Comparison of ENCODE assay signal across 10 cellular contexts in genomic region chr5:149497357-149497756, GRCh38. TPM values are rescaled to one million over a fixed set of nuclear protein-coding genes. Genes with fewer than 3 reads are reported as not detected.
DNase-seq lines count a peak whose midpoint lies in the region; ATAC-seq, FAIRE-seq and TF ChIP-seq lines count a peak whose summit lies in the region.
"Had no signal": no experiment of that assay in that cellular context is flagged by ENCODE, and none has a peak within 500 bp of the region (broad histone marks: within the 10 kb centered on the region; RNA-seq: fewer than 3 reads in every experiment).

No MANE protein-coding gene starts in this region.

- ATAC-seq in activated CD4-positive, alpha-beta T cell treated with anti-CD3 and anti-CD28 coated beads for 36 hours = no peak
- peak; percentile 18 for ATAC-seq in left lung
- no peak for ATAC-seq in GM21390 (IDR thresholded peaks at IDR 0.05; ENCODE audit: unreplicated experiment)

- H3K4me3 ChIP-seq in left lung (no peak overlapping the region), subcutaneous abdominal adipose tissue (ENCODE audit: low read depth in 1 of 5, low read length in 5 of 5) (no peak overlapping the region)

- no peaks in the 10 kb centered on the region for H3K4me1 Mint-ChIP-seq in activated CD4-positive, alpha-beta T cell treated with anti-CD3 and anti-CD28 coated beads for 36 hours
- H3K4me1 Mint-ChIP-seq: central memory CD8-positive, alpha-beta T cell had no signal

- no peak overlapping the region for H3K4me3 Mint-ChIP-seq in activated CD4-positive, alpha-beta T cell treated with anti-CD3 and anti-CD28 coated beads for 36 hours
- H3K4me3 Mint-ChIP-seq: central memory CD8-positive, alpha-beta T cell had no signal

- no peaks in the 10 kb centered on the region for H3K27me3 ChIP-seq in left lung
- H3K27me3 ChIP-seq in subcutaneous abdominal adipose tissue (ENCODE audit: control insufficient read depth in 5 of 5, insufficient read depth in 4 of 5, low read length in 5 of 5) = no peaks in the 10 kb centered on the region

- POLR2A ChIA-PET in activated CD4-positive, alpha-beta T cell treated with anti-CD3 and anti-CD28 coated beads for 36 hours (lab: Charles Lee) = no interaction called here

- H3K27me3 Mint-ChIP-seq in activated CD4-positive, alpha-beta T cell treated with anti-CD3 and anti-CD28 coated beads for 36 hours = no peaks in the 10 kb centered on the region
- H3K27me3 Mint-ChIP-seq: central memory CD8-positive, alpha-beta T cell had no signal

- H3K9me3 ChIP-seq in left lung = no peaks in the 10 kb centered on the region
- no peaks in the 10 kb centered on the region for H3K9me3 ChIP-seq in subcutaneous abdominal adipose tissue (ENCODE audit: control insufficient read depth in 5 of 5, low read length in 5 of 5)

- intact Hi-C loops in activated CD4-positive, alpha-beta T cell treated with anti-CD3 and anti-CD28 coated beads for 36 hours (cut with DNase I, micrococcal nuclease) = loop anchor here in 1 of 2 experiments (5.0 kb wide), 1 partner anchor 45 kb away; no protein-coding TSS in a partner anchor
- intact Hi-C loops in left lung (cut with DNase I) = no loop called here

- H3K4me1 ChIP-seq in left lung = no peaks in the 10 kb centered on the region
- peaks cover 0 to 4% (median 3%) of the 10 kb centered on the region in 5 donors for H3K4me1 ChIP-seq in subcutaneous abdominal adipose tissue (ENCODE audit: control insufficient read depth in 5 of 5, insufficient read depth in 5 of 5, low read length in 5 of 5)

- FAIRE-seq in urothelium cell line (lab: Jason Lieb, UNC) = no peak

- no peak for TF ChIP-seq CTCF in left lung (IDR thresholded peaks at IDR 0.05)

- H3K36me3 ChIP-seq in left lung (peaks cover 0 to 99% of the 10 kb centered on the region in 2 donors), subcutaneous abdominal adipose tissue (ENCODE audit: control insufficient read depth in 5 of 5, insufficient read depth in 5 of 5, low read length in 5 of 5) (peaks cover 35 to 59% (median 38%) of the 10 kb centered on the region in 5 donors)

- H3K36me3 Mint-ChIP-seq in activated CD4-positive, alpha-beta T cell treated with anti-CD3 and anti-CD28 coated beads for 36 hours (ENCODE audit: low read depth) = peaks cover 36% of the 10 kb centered on the region

- peak overlapping the region in 2 of 5 donors; percentile 35 to 40 for H3K9ac ChIP-seq in subcutaneous abdominal adipose tissue (ENCODE audit: low read length in 5 of 5)

- peak overlapping the region; percentile 37 for H3K27ac Mint-ChIP-seq in activated CD4-positive, alpha-beta T cell treated with anti-CD3 and anti-CD28 coated beads for 36 hours

- CTCF ChIA-PET in activated CD4-positive, alpha-beta T cell treated with anti-CD3 and anti-CD28 coated beads for 36 hours (lab: Charles Lee) = no interaction called here

- no peak for DNase-seq in activated CD4-positive, alpha-beta T cell treated with anti-CD3 and anti-CD28 coated beads for 36 hours
- no peak for DNase-seq in activated CD4-positive, alpha-beta T cell treated with anti-CD3 and anti-CD28 coated beads for 4 hours
- DNase-seq in amniotic stem cell (lab: John Stamatoyannopoulos, UW) = peak; percentile 47
- no peak for DNase-seq in left lung
- DNase-seq in urothelium cell line (ENCODE audit: low spot score) = no peak
- DNase-seq in NCI-H128 (lab: John Stamatoyannopoulos, UW; ENCODE audit: unreplicated experiment) = no peak
- DNase-seq: NCI-H69 had no signal

- no peaks in the 10 kb centered on the region for H3K9me3 Mint-ChIP-seq in activated CD4-positive, alpha-beta T cell treated with anti-CD3 and anti-CD28 coated beads for 36 hours (ENCODE audit: low read depth)
- H3K9me3 Mint-ChIP-seq: central memory CD8-positive, alpha-beta T cell had no signal

- peak overlapping the region; percentile 13 to 31 for H3K27ac ChIP-seq in left lung
- peak overlapping the region; percentile 68 for H3K27ac ChIP-seq in subcutaneous abdominal adipose tissue (ENCODE audit: low read depth, low read length)

RNA-seq across cellular contexts. Expression of gene CSNK1A1, which starts 53.9 kb away (rescaled TPM):
- total RNA-seq in activated CD4-positive, alpha-beta T cell treated with anti-CD3 and anti-CD28 coated beads for 36 hours = 100 to 1,000 TPM; 169 to 203 TPM
- total RNA-seq in left lung = 100 to 1,000 TPM; 206 to 217 TPM
